ENCODE assay signal across 31 cellular contexts in the genomic region with DNA sequence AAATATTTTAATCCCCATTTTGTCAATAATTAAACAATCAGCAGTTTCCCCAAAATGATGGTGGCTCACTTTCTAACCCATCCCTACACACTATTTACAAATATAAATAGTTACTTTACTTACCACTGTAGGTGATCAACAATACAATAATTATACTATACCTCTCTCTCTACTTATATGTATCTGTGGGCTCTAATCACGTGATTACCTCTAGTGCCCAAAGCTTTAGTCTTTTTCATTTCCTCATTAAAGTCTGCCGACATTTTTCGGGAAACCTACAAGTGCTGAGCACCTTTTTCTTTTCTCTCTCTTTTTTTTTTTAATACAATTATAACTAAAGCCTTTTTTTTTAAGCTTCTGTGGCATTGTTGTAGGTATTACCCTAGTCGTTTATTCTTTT.
"Had no signal": no experiment of that assay in that cellular context is flagged by ENCODE, and none has a peak within 500 bp of the region (broad histone marks: within the 10 kb centered on the region; RNA-seq: fewer than 3 reads in every experiment).

No MANE protein-coding gene starts in this region.

- H3K36me3 ChIP-seq: cardiac muscle cell, WERI-Rb-1 had no signal

- H3K4me3 ChIP-seq: ascending aorta, cardiac muscle cell had no signal

- H3K27me3 ChIP-seq: ascending aorta, cardiac muscle cell had no signal

- H3K9me3 ChIP-seq: ascending aorta had no signal

- H3K4me1 ChIP-seq: ascending aorta had no signal

- H3K27ac ChIP-seq: ascending aorta, cardiac muscle cell, WERI-Rb-1 had no signal

- FAIRE-seq: bronchial epithelial cell had no signal

- ATAC-seq: activated CD4-positive, alpha-beta T cell treated with anti-CD3 and anti-CD28 coated beads for 36 hours; activated CD4-positive, CD25-positive, alpha-beta regulatory T cell treated with anti-CD3 and anti-CD28 coated beads, Interleukin-2, amount 50 U/mL, for 24 hours; activated CD8-positive, alpha-beta memory T cell treated with anti-CD3 and anti-CD28 coated beads, Interleukin-2, amount 10 ng/mL, durations not matched to agents 7 days and 5 days; activated CD8-positive, alpha-beta T cell treated with anti-CD3 and anti-CD28 coated beads, Interleukin-2, amount 10 ng/mL, durations not matched to agents 7 days and 5 days; activated naive CD8-positive, alpha-beta T cell treated with anti-CD3 and anti-CD28 coated beads, Interleukin-2, amount 50 U/mL, for 24 hours; WTC11 had no signal

- DNase-seq: activated CD4-positive, alpha-beta memory T cell treated with anti-CD3 and anti-CD28 coated beads, Interleukin-2, amount 10 ng/mL, durations not matched to agents 7 days and 5 days; activated CD4-positive, alpha-beta T cell treated with anti-CD3 and anti-CD28 coated beads for 1 hour; activated CD4-positive, alpha-beta T cell treated with anti-CD3 and anti-CD28 coated beads for 36 hours; activated CD4-positive, alpha-beta T cell treated with anti-CD3 and anti-CD28 coated beads for 48 hours; activated CD4-positive, alpha-beta T cell treated with anti-CD3 and anti-CD28 coated beads, Interleukin-2, amount 10 ng/mL, durations not matched to agents 7 days and 5 days; activated CD4-positive, alpha-beta T cell treated with anti-CD3 and anti-CD28 coated beads, Interleukin-2, amount 50 U/mL, for 48 hours; activated CD4-positive, CD25-positive, alpha-beta regulatory T cell; activated CD8-positive, alpha-beta memory T cell treated with anti-CD3 and anti-CD28 coated beads for 24 hours; activated CD8-positive, alpha-beta memory T cell treated with anti-CD3 and anti-CD28 coated beads, Interleukin-2, amount 10 ng/mL, durations not matched to agents 7 days and 5 days; activated CD8-positive, alpha-beta memory T cell treated with anti-CD3 and anti-CD28 coated beads, Interleukin-2, amount 50 U/mL, for 48 hours; activated CD8-positive, alpha-beta T cell treated with anti-CD3 and anti-CD28 coated beads, Interleukin-2, amount 10 ng/mL, durations not matched to agents 7 days and 5 days; activated effector memory CD4-positive, alpha-beta T cell treated with Interleukin-2 at 50 U/mL for 16 hours; activated gamma-delta T cell; activated naive CD4-positive, alpha-beta T cell treated with anti-CD3 and anti-CD28 coated beads, Interleukin-2, amount 10 ng/mL, durations not matched to agents 7 days and 5 days; activated naive CD4-positive, alpha-beta T cell treated with Interleukin-2 at 50 U/mL for 16 hours; activated naive CD8-positive, alpha-beta T cell treated with anti-CD3 and anti-CD28 coated beads, Interleukin-2, amount 10 ng/mL, durations not matched to agents 7 days and 5 days; activated naive CD8-positive, alpha-beta T cell treated with anti-CD3 and anti-CD28 coated beads, Interleukin-2, amount 50 U/mL, for 24 hours; activated T-cell treated with anti-CD3 and anti-CD28 coated beads, Interleukin-2, amount 50 U/mL, for 24 hours; activated T-cell treated with anti-CD3 and anti-CD28 coated beads, Interleukin-2, amount 50 U/mL, for 48 hours; amygdala; anterior cingulate cortex; caudate nucleus; cerebellar nuclear complex; T-helper 2 cell; T-helper 9 cell; WERI-Rb-1 had no signal
